In genomic region chr7:31320675-31321074, GRCh38 we compare ENCODE assay signal across 38 cellular contexts. TPM values are rescaled to one million over a fixed set of nuclear protein-coding genes. Genes with fewer than 3 reads are reported as not detected.
"Had no signal": no experiment of that assay in that cellular context is flagged by ENCODE, and none has a peak within 500 bp of the region (broad histone marks: within the 10 kb centered on the region; RNA-seq: fewer than 3 reads in every experiment).

No MANE protein-coding gene starts in this region.

- H3K9me3 ChIP-seq: adrenal gland, ascending aorta, body of pancreas, breast epithelium had no signal

- H3K36me3 ChIP-seq: adrenal gland, ascending aorta, brain microvascular endothelial cell, breast epithelium, cardiac muscle cell had no signal

- H3K27ac ChIP-seq: adrenal gland, ascending aorta, body of pancreas, brain microvascular endothelial cell, breast epithelium, cardiac muscle cell had no signal

- ATAC-seq: activated naive CD4-positive, alpha-beta T cell treated with anti-CD3 and anti-CD28 coated beads, Interleukin-2, amount 50 U/mL, for 72 hours; activated naive CD8-positive, alpha-beta T cell treated with anti-CD3 and anti-CD28 coated beads, Interleukin-2, amount 50 U/mL, for 24 hours; activated T-cell treated with anti-CD3 and anti-CD28 coated beads, Interleukin-2, amount 50 U/mL, for 4 hours; activated T-cell treated with anti-CD3 and anti-CD28 coated beads, Interleukin-2, amount 50 U/mL, for 72 hours; activated T-helper 17 cell treated with anti-CD3 and anti-CD28 coated beads, Interleukin-2, amount 50 U/mL, for 72 hours; body of pancreas had no signal

- H3K27me3 ChIP-seq: adrenal gland, ascending aorta, body of pancreas, brain microvascular endothelial cell, cardiac muscle cell had no signal

- H3K4me1 ChIP-seq: adrenal gland, ascending aorta, body of pancreas, breast epithelium had no signal

- H3K4me3 ChIP-seq: adrenal gland, ascending aorta, body of pancreas, breast epithelium, cardiac muscle cell had no signal

- DNase-seq: activated effector memory CD4-positive, alpha-beta T cell treated with anti-CD3 and anti-CD28 coated beads, Interleukin-2, amount 50 U/mL, for 16 hours; activated effector memory CD4-positive, alpha-beta T cell treated with Interleukin-2 at 50 U/mL for 16 hours; activated gamma-delta T cell; activated gamma-delta T cell treated with Interleukin-2 at 50 U/mL for 16 hours; activated naive CD4-positive, alpha-beta T cell; activated naive CD4-positive, alpha-beta T cell treated with anti-CD3 and anti-CD28 coated beads for 36 hours; activated naive CD4-positive, alpha-beta T cell treated with anti-CD3 and anti-CD28 coated beads, Interleukin-2, amount 10 ng/mL, durations not matched to agents 7 days and 5 days; activated naive CD4-positive, alpha-beta T cell treated with anti-CD3 and anti-CD28 coated beads, Interleukin-2, amount 50 U/mL, for 16 hours; activated naive CD4-positive, alpha-beta T cell treated with Interleukin-2 at 50 U/mL for 16 hours; activated naive CD8-positive, alpha-beta T cell treated with anti-CD3 and anti-CD28 coated beads for 36 hours; activated naive CD8-positive, alpha-beta T cell treated with anti-CD3 and anti-CD28 coated beads, Interleukin-2, amount 10 ng/mL, durations not matched to agents 7 days and 5 days; activated naive CD8-positive, alpha-beta T cell treated with anti-CD3 and anti-CD28 coated beads, Interleukin-2, amount 50 U/mL, for 24 hours; activated T-cell treated with anti-CD3 and anti-CD28 coated beads, Interleukin-2, amount 50 U/mL, for 1 hour; activated T-cell treated with anti-CD3 and anti-CD28 coated beads, Interleukin-2, amount 50 U/mL, for 24 hours; activated T-cell treated with anti-CD3 and anti-CD28 coated beads, Interleukin-2, amount 50 U/mL, for 4 hours; activated T-cell treated with anti-CD3 and anti-CD28 coated beads, Interleukin-2, amount 50 U/mL, for 48 hours; activated T-cell treated with anti-CD3 and anti-CD28 coated beads, Interleukin-2, amount 50 U/mL, for 72 hours; adrenal gland; amniotic stem cell; amygdala; anterior cingulate cortex; aorta; body of pancreas; brain microvascular endothelial cell; caudate nucleus; central memory CD4-positive, alpha-beta T cell; cerebellar nuclear complex had no signal

- FAIRE-seq: astrocyte, bronchial epithelial cell had no signal

RNA-seq across cellular contexts. Expression of gene NEUROD6, which starts 19.9 kb away (rescaled TPM):
- total RNA-seq: activated naive CD4-positive, alpha-beta T cell treated with anti-CD3 and anti-CD28 coated beads for 36 hours; activated naive CD4-positive, alpha-beta T cell treated with anti-CD3 and anti-CD28 coated beads, Interleukin-2, amount 50 U/mL, for 72 hours; activated naive CD8-positive, alpha-beta T cell treated with anti-CD3 and anti-CD28 coated beads for 36 hours; activated naive CD8-positive, alpha-beta T cell treated with anti-CD3 and anti-CD28 coated beads, Interleukin-2, amount 10 ng/mL, durations not matched to agents 7 days and 5 days; activated T-cell treated with anti-CD3 and anti-CD28 coated beads, Interleukin-2, amount 50 U/mL, for 4 hours; activated T-cell treated with anti-CD3 and anti-CD28 coated beads, Interleukin-2, amount 50 U/mL, for 72 hours; activated T-helper 1 cell treated with anti-CD3 and anti-CD28 coated beads, Interleukin-12 subunit alpha, Interleukin-12 subunit beta, Interleukin-2, Interleukin-4 antibody, amounts not matched to agents 30 ng/mL and 10 ng/mL and 1 ng/mL, durations not matched to agents 14 hours and 24 hours and 36 hours; activated T-helper 17 cell treated with anti-CD3 and anti-CD28 coated beads, Interleukin-2, amount 50 U/mL, for 72 hours; activated T-helper 2 cell treated with anti-CD3 and anti-CD28 coated beads, Interferon-gamma antibody, Interleukin-2, Interleukin-4, amounts not matched to agents 10 μg/mL and 5 μg/mL and 100 μg/mL, durations not matched to agents 14 hours and 24 hours and 36 hours; adrenal gland; aorta; ascending aorta; astrocyte; body of pancreas; breast epithelium; bronchial epithelial cell; cardiac muscle cell; chondrocyte had no signal
- polyA plus RNA-seq: adipose tissue, adrenal gland, aorta, cardiac muscle cell had no signal
